In the genomic region with DNA sequence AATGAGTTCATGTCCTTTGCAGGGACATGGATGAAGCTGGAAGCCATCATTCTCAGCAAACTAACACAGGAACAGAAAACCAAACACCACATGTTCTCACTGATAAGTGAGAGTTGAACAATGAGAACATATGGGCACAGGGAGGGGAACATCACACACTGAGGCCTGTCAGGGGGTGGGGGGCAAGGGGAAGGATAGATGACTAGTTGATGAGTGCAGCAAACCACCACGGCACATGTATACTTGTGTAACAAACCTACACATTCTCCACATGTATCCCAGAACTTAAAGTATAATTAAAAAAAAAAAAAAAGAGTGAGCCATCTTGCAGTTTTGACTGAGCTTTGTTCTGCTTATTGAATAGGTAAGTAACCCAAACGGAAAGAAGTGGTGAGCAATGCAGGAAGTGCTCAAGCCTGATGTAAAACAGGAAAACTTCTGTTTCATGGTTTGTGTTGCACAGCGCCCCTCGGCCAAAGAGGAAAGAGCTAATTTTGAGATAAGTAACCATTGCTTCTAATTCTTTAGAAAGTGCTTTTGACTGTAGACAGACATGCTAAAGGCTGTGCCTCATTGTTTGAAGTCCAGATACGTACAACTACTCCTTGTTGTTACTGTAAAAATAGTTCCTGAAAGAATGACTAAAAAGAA, we compare ENCODE assay signal across 8 cellular contexts.
A peak's percentile ranks its signal among the peaks of the same experiment; 100 is the strongest.
DNase-seq lines count a peak whose midpoint lies in the region; ATAC-seq lines count a peak whose summit lies in the region.
"Not testable (repeated sequence)": the region's sequence is repeated elsewhere in the genome, so short reads cannot be mapped to it uniquely, and the experiment has no call there.

No MANE protein-coding gene starts in this region.

- not testable (repeated sequence) for H3K9ac ChIP-seq in SK-N-MC (ENCODE audit: insufficient read length)

- H3K9me3 ChIP-seq in SK-N-MC (ENCODE audit: low read depth, low read length); right cardiac atrium (ENCODE audit: control insufficient read depth, low read length): not testable (repeated sequence)

- not testable (repeated sequence) for H3K27me3 ChIP-seq in right cardiac atrium (ENCODE audit: control insufficient read depth, insufficient read depth)

- not testable (repeated sequence) for H3K27me3 Mint-ChIP-seq in activated naive CD4-positive, alpha-beta T cell treated with anti-CD3 and anti-CD28 coated beads for 36 hours (ENCODE audit: low read depth)

- CTCF ChIA-PET in activated naive CD4-positive, alpha-beta T cell treated with anti-CD3 and anti-CD28 coated beads for 36 hours (lab: Charles Lee), result interaction anchor here (0.6 to 0.7 kb wide), 3 partner anchors 47 to 755 kb away, joined by 3 to 7 read pairs (median 4); no protein-coding TSS in a partner anchor

- peak overlapping the region; percentile 44 for H3K4me3 Mint-ChIP-seq in activated naive CD4-positive, alpha-beta T cell treated with anti-CD3 and anti-CD28 coated beads for 36 hours

- not testable (repeated sequence) for H3K36me3 Mint-ChIP-seq in activated naive CD4-positive, alpha-beta T cell treated with anti-CD3 and anti-CD28 coated beads for 36 hours (ENCODE audit: low read depth)

- H3K4me1 Mint-ChIP-seq in activated naive CD4-positive, alpha-beta T cell treated with anti-CD3 and anti-CD28 coated beads for 36 hours (ENCODE audit: low read depth), result not testable (repeated sequence)

- peak; percentile 83 for ATAC-seq in GM19351 (IDR thresholded peaks at IDR 0.05; ENCODE audit: unreplicated experiment)
- ATAC-seq in HG02763 (IDR thresholded peaks at IDR 0.05; ENCODE audit: unreplicated experiment), result peak; percentile 88
- peak; percentile 75 for ATAC-seq in HG03520 (IDR thresholded peaks at IDR 0.05; ENCODE audit: unreplicated experiment)
- peak; percentile 47 to 51 for ATAC-seq in right cardiac atrium

- 46% methylated on average over 5 of the region's 5 CpGs for WGBS in right cardiac atrium

- H3K36me3 ChIP-seq in SK-N-MC (ENCODE audit: insufficient read depth, low read length), result not testable (repeated sequence)

- H3K27ac ChIP-seq in SK-N-MC; right cardiac atrium (ENCODE audit: low read length): not testable (repeated sequence)

- peaks cover 12% of the 10 kb centered on the region for H3K9me3 Mint-ChIP-seq in activated naive CD4-positive, alpha-beta T cell treated with anti-CD3 and anti-CD28 coated beads for 36 hours

- not testable (repeated sequence) for H3K4me3 ChIP-seq in SK-N-MC; right cardiac atrium (ENCODE audit: low read length)

- DNase-seq in GF-D8 (lab: John Stamatoyannopoulos, UW) (peak; percentile 97), SK-N-MC (ENCODE audit: low read depth, low spot score) (peak; percentile 22)
- DNase-seq in activated naive CD4-positive, alpha-beta T cell treated with anti-CD3 and anti-CD28 coated beads for 36 hours, result peak; percentile 47
- not testable (repeated sequence) for DNase-seq in right cardiac atrium
- DNase-seq in stimulated activated CD4-positive, alpha-beta T cell treated with anti-CD3 and anti-CD28 coated beads, Interleukin-15, amount 100 ng/mL, for 24 hours, result peak; percentile 28

- H3K27ac Mint-ChIP-seq in activated naive CD4-positive, alpha-beta T cell treated with anti-CD3 and anti-CD28 coated beads for 36 hours, result not testable (repeated sequence)

- H3K4me1 ChIP-seq in right cardiac atrium (ENCODE audit: control insufficient read depth, insufficient read depth, low read length), result not testable (repeated sequence)

- intact Hi-C loops in activated naive CD4-positive, alpha-beta T cell treated with anti-CD3 and anti-CD28 coated beads for 36 hours (cut with micrococcal nuclease); right cardiac atrium (cut with DNase I): not testable (repeated sequence)
